ENCODE assay signal across 13 cellular contexts in genomic region chr4:81845273-81845672, GRCh38.
A peak's percentile ranks its signal among the peaks of the same experiment; 100 is the strongest.
DNase-seq lines count a peak whose midpoint lies in the region; ATAC-seq, FAIRE-seq and TF ChIP-seq lines count a peak whose summit lies in the region.
"Had no signal": no experiment of that assay in that cellular context is flagged by ENCODE, and none has a peak within 500 bp of the region (broad histone marks: within the 10 kb centered on the region; RNA-seq: fewer than 3 reads in every experiment).

No MANE protein-coding gene starts in this region.

- H4K91ac ChIP-seq in H1 (replicated peaks; ENCODE audit: insufficient read length, low read length) = no peak overlapping the region

- H3K23me2 ChIP-seq in H1 (ENCODE audit: low read depth, low read length) = no peaks in the 10 kb centered on the region

- H4K20me1 ChIP-seq in H1 (replicated peaks in 1 of 2; ENCODE audit: control insufficient read depth in 1 of 2, insufficient read depth in 2 of 2, low read length in 2 of 2) (no peaks in the 10 kb centered on the region), neural progenitor cell (ENCODE audit: low read depth) (no peaks in the 10 kb centered on the region)

- H3K9ac ChIP-seq in SK-N-MC (ENCODE audit: insufficient read length) (no peak overlapping the region), H1 (replicated peaks in 1 of 4; ENCODE audit: extremely low read depth in 1 of 4, low read depth in 3 of 4, low read length in 3 of 4) (no peak overlapping the region), neural progenitor cell (no peak overlapping the region)

- no peaks in the 10 kb centered on the region for H3K27me3 Mint-ChIP-seq in Calu3 (ENCODE audit: unreplicated experiment)
- H3K27me3 Mint-ChIP-seq in neural progenitor cell (ENCODE audit: insufficient read depth, low read depth) = no peaks in the 10 kb centered on the region

- no peaks in the 10 kb centered on the region for H3K79me2 ChIP-seq in H1 (ENCODE audit: control insufficient read depth in 1 of 2, insufficient read depth in 2 of 2, low read length in 2 of 2)
- no peaks in the 10 kb centered on the region for H3K79me2 ChIP-seq in neural progenitor cell (ENCODE audit: low read depth)

- H2BK20ac ChIP-seq in H1 (ENCODE audit: low read length) = peak overlapping the region; percentile 40; the same call in 1 of the 2 replicates

- POLR2A ChIA-PET in H1 (lab: Charles Lee; ENCODE audit: partially characterized antibody) = no interaction called here

- no peaks in the 10 kb centered on the region for H3K79me1 ChIP-seq in H1 (ENCODE audit: low read depth, low read length)

- 0 out of 2 replicates have a peak overlapping the region, but pooled peaks have one; percentile 94 for H2AFZ ChIP-seq in H1 (ENCODE audit: low read length)
- peak overlapping the region; percentile 30 for H2AFZ ChIP-seq in neural progenitor cell (replicated peaks)
- H2AFZ ChIP-seq: PC-9 had no signal

- no peak overlapping the region for H2BK5ac ChIP-seq in H1 (ENCODE audit: low read depth, low read length)

- TF ChIP-seq EP300 in H1 (IDR thresholded peaks at IDR 0.05; ENCODE audit: borderline replicate concordance in 1 of 2, low read depth in 2 of 2, low read length in 2 of 2) = no peak

- H3K4me1 Mint-ChIP-seq in Calu3 (ENCODE audit: low read depth, unreplicated experiment) (peaks cover 50% of the 10 kb centered on the region), neural progenitor cell (no peaks in the 10 kb centered on the region)
- H3K4me1 Mint-ChIP-seq: CD14-positive monocyte had no signal

- H3K23ac ChIP-seq in H1 (ENCODE audit: insufficient read length) = no peak overlapping the region

- no peak overlapping the region for H2BK15ac ChIP-seq in H1 (ENCODE audit: low read length)

- H3K36me3 ChIP-seq in SK-N-MC (ENCODE audit: insufficient read depth, low read length) (no peaks in the 10 kb centered on the region), H1 (ENCODE audit: control insufficient read depth in 2 of 4, insufficient read depth in 4 of 4, low read length in 3 of 4) (no peaks in the 10 kb centered on the region), neural progenitor cell (no peaks in the 10 kb centered on the region)
- H3K36me3 ChIP-seq: HAP-1 had no signal

- no peaks in the 10 kb centered on the region for H3F3A ChIP-seq in neural progenitor cell (ENCODE audit: low read depth)

- no peak overlapping the region for H3K4me3 Mint-ChIP-seq in Calu3 (ENCODE audit: low read depth, unreplicated experiment)
- no peak overlapping the region for H3K4me3 Mint-ChIP-seq in neural progenitor cell
- H3K4me3 Mint-ChIP-seq: CD14-positive monocyte had no signal

- WGBS in H1 (ENCODE audit: extremely low coverage in 1 of 2, insufficient coverage in 1 of 2, insufficient read length in 1 of 2, insufficient replicate concordance in 2 of 2, low coverage in 1 of 2, low lambda C conversion rate in 2 of 2, missing lambda C conversion rate in 1 of 2), 2 experiments = 90% methylated on average over 2 of the region's 2 CpGs; no CpG with 5 or more reads in 1 of the 2 experiments

- H3K36me3 Mint-ChIP-seq in Calu3 (ENCODE audit: insufficient read depth, unreplicated experiment) (peaks cover 5% of the 10 kb centered on the region), neural progenitor cell (no peaks in the 10 kb centered on the region)
- H3K36me3 Mint-ChIP-seq: CD14-positive monocyte had no signal

- TF ChIP-seq POLR2A in H1 (IDR thresholded peaks at IDR 0.05; ENCODE audit: control extremely low read depth in 1 of 2, low read depth in 2 of 2, low read length in 2 of 2) = no peak

- no peak for ATAC-seq in HG03280 (IDR thresholded peaks at IDR 0.05; ENCODE audit: unreplicated experiment)

- no peak for TF ChIP-seq RAD21 in H1 (IDR thresholded peaks at IDR 0.05 in 1 of 2, conservative IDR thresholded peaks at IDR 0.05 in 1 of 2; ENCODE audit: low read depth in 2 of 2, low read length in 2 of 2)

- H3K27me3 ChIP-seq in H1 (replicated peaks in 1 of 4; ENCODE audit: control insufficient read depth in 3 of 4, extremely low read depth in 1 of 4, insufficient read depth in 3 of 4, low read length in 3 of 4) (peaks cover 0 to 1% (median 0%) of the 10 kb centered on the region in 4 experiments; a peak in 1 of 7 replicates), neural progenitor cell (no peaks in the 10 kb centered on the region)

- no peak overlapping the region for H3K14ac ChIP-seq in H1 (ENCODE audit: insufficient read length)

- H3K9me3 ChIP-seq in SK-N-MC (ENCODE audit: low read depth, low read length) (no peaks in the 10 kb centered on the region), H1 (ENCODE audit: insufficient read depth in 2 of 2, low read depth in 1 of 2, low read length in 1 of 2) (no peaks in the 10 kb centered on the region), neural progenitor cell (ENCODE audit: low read depth) (no peaks in the 10 kb centered on the region)
- H3K9me3 ChIP-seq: A549, HAP-1 had no signal

- no peak overlapping the region for H3K18ac ChIP-seq in H1 (ENCODE audit: extremely low read depth, low read length)

- H2BK120ac ChIP-seq in H1 (replicated peaks; ENCODE audit: low read depth, low read length) = no peak overlapping the region

- H3K4me2 ChIP-seq in H1 (ENCODE audit: insufficient read depth in 1 of 2, low read depth in 2 of 2, low read length in 2 of 2) = no peak overlapping the region
- no peak overlapping the region for H3K4me2 ChIP-seq in neural progenitor cell
- H3K4me2 ChIP-seq: A549, PC-9 had no signal

- TF ChIP-seq CTCF in Calu3 (IDR thresholded peaks at IDR 0.05; ENCODE audit: unreplicated experiment) = no peak
- TF ChIP-seq CTCF in H1 (IDR thresholded peaks at IDR 0.05; ENCODE audit: control extremely low read depth in 1 of 3, insufficient read depth in 1 of 3, low read depth in 1 of 3, low read length in 3 of 3) = no peak
- no peak for TF ChIP-seq CTCF in neural progenitor cell (IDR thresholded peaks at IDR 0.05)

- no peak overlapping the region for H2AK5ac ChIP-seq in H1 (ENCODE audit: low read depth, low read length)

- no peak overlapping the region for H4K5ac ChIP-seq in H1 (ENCODE audit: insufficient read length, low read depth, low read length)

- no peak overlapping the region for H4K8ac ChIP-seq in H1 (ENCODE audit: extremely low read depth, insufficient read depth, low read length)

- CTCF ChIA-PET in Calu3 (lab: Charles Lee) = interaction anchor here (1.5 to 2.5 kb wide), 3 partner anchors 374 to 379 kb away, joined by 3 to 17 read pairs (median 7); partner anchors contain the start of gene RASGEF1B
- CTCF ChIA-PET in H1 (lab: Charles Lee; ENCODE audit: partially characterized antibody) = interaction anchor here (0.8 to 5.3 kb wide), 22 partner anchors 9 to 447 kb away, joined by 3 to 38 read pairs (median 4); partner anchors contain the start of gene RASGEF1B

- no peak overlapping the region for H3K56ac ChIP-seq in H1 (replicated peaks; ENCODE audit: insufficient read length, low read depth, low read length)

- H3K9me3 Mint-ChIP-seq in Calu3 (ENCODE audit: low read depth, unreplicated experiment) (no peaks in the 10 kb centered on the region), neural progenitor cell (peaks cover 3% of the 10 kb centered on the region)
- H3K9me3 Mint-ChIP-seq: CD14-positive monocyte had no signal

- H3K27ac ChIP-seq in SK-N-MC (peak overlapping the region; percentile 23; the same call in 1 of the 2 replicates), H1 (ENCODE audit: low read depth, low read length) (no peak overlapping the region), neural progenitor cell (no peak overlapping the region)
- H3K27ac ChIP-seq: A549, PC-9 had no signal

- intact Hi-C loops in Calu3 (cut with micrococcal nuclease; ENCODE audit: unreplicated experiment) = loop anchor here (2.0 to 5.0 kb wide), 2 partner anchors 357 to 438 kb away; no protein-coding TSS in a partner anchor

- H3K4me1 ChIP-seq in H1 (replicated peaks in 1 of 4; ENCODE audit: control insufficient read depth in 3 of 4, insufficient read depth in 4 of 4, low read length in 3 of 4) (no peaks in the 10 kb centered on the region), neural progenitor cell (no peaks in the 10 kb centered on the region)
- H3K4me1 ChIP-seq: HAP-1 had no signal

- H3K27ac Mint-ChIP-seq in Calu3 (ENCODE audit: unreplicated experiment) (peak overlapping the region; percentile 66), neural progenitor cell (no peak overlapping the region)
- H3K27ac Mint-ChIP-seq: CD14-positive monocyte had no signal

- DNase-seq in Calu3 = no peak
- DNase-seq in SK-N-MC (ENCODE audit: low read depth, low spot score) = no peak
- DNase-seq in H1 (ENCODE audit: low read depth in 1 of 2, low spot score in 2 of 2) = no peak
- no peak for DNase-seq in neural progenitor cell (ENCODE audit: low spot score)
- no peak for DNase-seq in NCI-H2171 treated with DMSO at 0.1 percent for 48 hours (lab: John Stamatoyannopoulos, UW)
- no peak for DNase-seq in KG1 (lab: John Stamatoyannopoulos, UW)
- no peak for DNase-seq in cerebellum (ENCODE audit: low spot score)

- H3K4ac ChIP-seq in H1 (replicated peaks; ENCODE audit: insufficient read length, low read depth, low read length) = no peak overlapping the region

- no peak overlapping the region for H2BK12ac ChIP-seq in H1 (ENCODE audit: low read depth, low read length)

- FAIRE-seq in H1 (lab: Jason Lieb, UNC) = no peak
- FAIRE-seq: A549 had no signal

- H3K4me3 ChIP-seq in SK-N-MC (no peak overlapping the region), H1 (ENCODE audit: extremely low read depth in 1 of 4, insufficient read depth in 2 of 4, low read depth in 3 of 4, low read length in 4 of 4) (no peak overlapping the region), neural progenitor cell (no peak overlapping the region)
- H3K4me3 ChIP-seq: A549, GM12878, HAP-1, PC-9 had no signal

- BruUV-seq in Calu3 (replicated peaks; lab: Mats Ljungman, UMichigan) = no TSS peak

TF ChIP-seq in H1, 55 proteins besides CTCF, POLR2A, EP300 and RAD21 (continues in another document):
- no peak for TF ChIP-seq SIN3A (conservative IDR thresholded peaks at IDR 0.05 in 1 of 2, IDR thresholded peaks at IDR 0.05 in 1 of 2; ENCODE audit: low read depth in 1 of 2, low read length in 2 of 2)
- TF ChIP-seq SP1 (IDR thresholded peaks at IDR 0.05; ENCODE audit: low read depth, low read length) = no peak
- TF ChIP-seq BRCA1 (IDR thresholded peaks at IDR 0.05; ENCODE audit: low read depth, low read length) = no peak
